Comparison of ENCODE assay signal across 10 cellular contexts in genomic region chr1:154342836-154343472, GRCh38. TPM values are rescaled to one million over a fixed set of nuclear protein-coding genes. Genes with fewer than 3 reads are reported as not detected.
DNase-seq lines count a peak whose midpoint lies in the region; ATAC-seq, FAIRE-seq and TF ChIP-seq lines count a peak whose summit lies in the region.
"Had no signal": no experiment of that assay in that cellular context is flagged by ENCODE, and none has a peak within 500 bp of the region (broad histone marks: within the 10 kb centered on the region; RNA-seq: fewer than 3 reads in every experiment).

No MANE protein-coding gene starts in this region.

- ATAC-seq in activated T-cell treated with anti-CD3 and anti-CD28 coated beads, Interleukin-2, amount 50 U/mL, for 72 hours (replicated peaks in 1 of 2), result peak; percentile 88 to 91
- no peak for ATAC-seq in GM18498 (IDR thresholded peaks at IDR 0.05; ENCODE audit: unreplicated experiment)

- FAIRE-seq in kidney (lab: Jason Lieb, UNC), result no peak

- intact Hi-C loops in kidney (cut with DNase I), result no loop called here

- DNase-seq in T-helper 1 cell (peak; percentile 45 to 82 (median 64)), kidney (peak; percentile 73), NCI-H2081 (lab: John Stamatoyannopoulos, UW) (no peak), glutamatergic neuron (no peak), GM13976 (ENCODE audit: low spot score) (no peak)
- peak; percentile 72 to 79 for DNase-seq in activated T-cell treated with anti-CD3 and anti-CD28 coated beads, Interleukin-2, amount 50 U/mL, for 72 hours
- DNase-seq in stimulated activated CD8-positive, alpha-beta memory T cell treated with anti-CD3 and anti-CD28 coated beads, Interleukin-4, amount 100 ng/mL, for 4 hours (ENCODE audit: low read depth in 2 of 2, low spot score in 1 of 2), result peak; percentile 47 to 49
- DNase-seq: DND-41, NCI-H1092 had no signal

- H3K36me3 ChIP-seq in kidney (ENCODE audit: control insufficient read depth in 1 of 2, insufficient read depth in 2 of 2, low read length in 2 of 2), result peaks cover 15 to 28% of the 10 kb centered on the region in 2 donors

- no peaks in the 10 kb centered on the region for H3K27me3 Mint-ChIP-seq in activated T-cell treated with anti-CD3 and anti-CD28 coated beads, Interleukin-2, amount 50 U/mL, for 72 hours (ENCODE audit: low read depth)
- H3K27me3 Mint-ChIP-seq in glutamatergic neuron (ENCODE audit: unreplicated experiment), result peaks cover 3% of the 10 kb centered on the region

- no peak overlapping the region for H3K9ac ChIP-seq in kidney (ENCODE audit: low read length in 2 of 2)

- H3K4me1 ChIP-seq in kidney (ENCODE audit: control insufficient read depth in 1 of 2, insufficient read depth in 1 of 2, low read depth in 1 of 2, low read length in 2 of 2), result no peaks in the 10 kb centered on the region

- H3K36me3 Mint-ChIP-seq in activated T-cell treated with anti-CD3 and anti-CD28 coated beads, Interleukin-2, amount 50 U/mL, for 72 hours (ENCODE audit: insufficient read depth in 2 of 2), result peaks cover 11 to 15% of the 10 kb centered on the region in 2 donors
- H3K36me3 Mint-ChIP-seq in glutamatergic neuron (ENCODE audit: unreplicated experiment), result peaks cover 4% of the 10 kb centered on the region

- TF ChIP-seq CTCF in kidney (IDR thresholded peaks at IDR 0.05; ENCODE audit: borderline replicate concordance, extremely low read depth, insufficient read depth) (no peak), glutamatergic neuron (IDR thresholded peaks at IDR 0.05; ENCODE audit: partially characterized antibody, unreplicated experiment) (no peak), GM13976 (IDR thresholded peaks at IDR 0.05; ENCODE audit: borderline replicate concordance, control extremely low read depth, extremely low read depth, insufficient read depth, missing control alignments) (no peak)

- H3K4me1 Mint-ChIP-seq in activated T-cell treated with anti-CD3 and anti-CD28 coated beads, Interleukin-2, amount 50 U/mL, for 72 hours (ENCODE audit: low read depth), result peaks cover 77% of the 10 kb centered on the region
- peaks cover 2% of the 10 kb centered on the region for H3K4me1 Mint-ChIP-seq in glutamatergic neuron (ENCODE audit: low read depth, unreplicated experiment)

- H3K9me3 ChIP-seq in kidney (ENCODE audit: control insufficient read depth in 1 of 2, low read length in 2 of 2), result no peaks in the 10 kb centered on the region

- H3K27ac Mint-ChIP-seq in activated T-cell treated with anti-CD3 and anti-CD28 coated beads, Interleukin-2, amount 50 U/mL, for 72 hours, result peak overlapping the region; percentile 81
- no peak overlapping the region for H3K27ac Mint-ChIP-seq in glutamatergic neuron (ENCODE audit: unreplicated experiment)

- no peaks in the 10 kb centered on the region for H3K9me3 Mint-ChIP-seq in activated T-cell treated with anti-CD3 and anti-CD28 coated beads, Interleukin-2, amount 50 U/mL, for 72 hours
- H3K9me3 Mint-ChIP-seq in glutamatergic neuron (ENCODE audit: unreplicated experiment), result no peaks in the 10 kb centered on the region

- peak overlapping the region; percentile 62 to 75 for H3K4me3 Mint-ChIP-seq in activated T-cell treated with anti-CD3 and anti-CD28 coated beads, Interleukin-2, amount 50 U/mL, for 72 hours
- no peak overlapping the region for H3K4me3 Mint-ChIP-seq in glutamatergic neuron (ENCODE audit: unreplicated experiment)

- H3K27ac ChIP-seq in kidney (ENCODE audit: low read depth in 2 of 2, low read length in 2 of 2), result no peak overlapping the region

- no peak overlapping the region for H3K4me3 ChIP-seq in kidney (ENCODE audit: low read length in 2 of 2)

- in situ Hi-C loops in GM13976 (cut with MboI; ENCODE audit: low sequenced_read_pairs, unreplicated experiment), result no loop called here

RNA-seq across cellular contexts. Expression of gene ATP8B2, which starts 17.6 kb away (rescaled TPM):
- total RNA-seq in activated T-cell treated with anti-CD3 and anti-CD28 coated beads, Interleukin-2, amount 50 U/mL, for 72 hours, result 10 to 100 TPM; 37.4 to 52.6 TPM
- total RNA-seq in kidney, result 40.9 TPM
- 6.2 TPM for polyA plus RNA-seq in kidney (ENCODE audit: insufficient read depth, low read depth, low replicate concordance)
- 68.7 TPM for total RNA-seq in glutamatergic neuron (ENCODE audit: unreplicated experiment)

RNA-seq across cellular contexts. Expression of gene AQP10, which starts 22.1 kb away (rescaled TPM):
- not detected for total RNA-seq in activated T-cell treated with anti-CD3 and anti-CD28 coated beads, Interleukin-2, amount 50 U/mL, for 72 hours
- total RNA-seq in kidney, result not detected
- polyA plus RNA-seq in kidney (ENCODE audit: insufficient read depth, low read depth, low replicate concordance), result not detected
- not detected for total RNA-seq in glutamatergic neuron (ENCODE audit: unreplicated experiment)

Comparison
In these comparisons a context has a peak if more than half of its experiments do, and no peak if none do; other contexts are left out.
1. DNase-seq: peak in T-helper 1 cell (5 of 5), activated T-cell treated with anti-CD3 and anti-CD28 coated beads, Interleukin-2, amount 50 U/mL, for 72 hours (2 of 2), kidney (single experiment) and stimulated activated CD8-positive, alpha-beta memory T cell treated with anti-CD3 and anti-CD28 coated beads, Interleukin-4, amount 100 ng/mL, for 4 hours (2 of 2); none in NCI-H2081 (0 of 2), glutamatergic neuron (single experiment) and GM13976 (single experiment).